1 cellular context compared by ENCODE assay signal in genomic region chr1:52659356-52659755, GRCh38.
TF ChIP-seq lines count a peak whose summit lies in the region.

No MANE protein-coding gene starts in this region.

TF ChIP-seq in H1, 55 proteins besides CTCF, POLR2A, EP300 and RAD21:
- no peak for TF ChIP-seq USF2 (IDR thresholded peaks at IDR 0.05; ENCODE audit: low read length)
- TF ChIP-seq POU5F1 (IDR thresholded peaks at IDR 0.05; ENCODE audit: low read depth, low read length): no peak
- no peak for TF ChIP-seq HDAC2 (IDR thresholded peaks at IDR 0.05; ENCODE audit: borderline replicate concordance in 1 of 2, low read depth in 2 of 2, low read length in 2 of 2)
- TF ChIP-seq SP2 (IDR thresholded peaks at IDR 0.05; ENCODE audit: low read length): no peak
- TF ChIP-seq CEBPB (IDR thresholded peaks at IDR 0.05; ENCODE audit: low read depth, low read length): no peak
- no peak for TF ChIP-seq GTF2F1 (IDR thresholded peaks at IDR 0.05; ENCODE audit: borderline replicate concordance, low read depth, low read length)
- TF ChIP-seq SRF (IDR thresholded peaks at IDR 0.05; ENCODE audit: low read depth, low read length): no peak
- no peak for TF ChIP-seq SIN3A (conservative IDR thresholded peaks at IDR 0.05 in 1 of 2, IDR thresholded peaks at IDR 0.05 in 1 of 2; ENCODE audit: low read depth in 1 of 2, low read length in 2 of 2)
- no peak for TF ChIP-seq TAF7 (optimal IDR thresholded peaks at IDR 0.05; ENCODE audit: borderline replicate concordance, low read depth, low read length)
- TF ChIP-seq NRF1 (IDR thresholded peaks at IDR 0.05; ENCODE audit: low read depth, low read length): no peak
- no peak for TF ChIP-seq JUND (IDR thresholded peaks at IDR 0.05; ENCODE audit: low read length)
TF ChIP-seq in H1: peak in this region for 0.
